ENCODE assay signal across 8 cellular contexts in the genomic region with DNA sequence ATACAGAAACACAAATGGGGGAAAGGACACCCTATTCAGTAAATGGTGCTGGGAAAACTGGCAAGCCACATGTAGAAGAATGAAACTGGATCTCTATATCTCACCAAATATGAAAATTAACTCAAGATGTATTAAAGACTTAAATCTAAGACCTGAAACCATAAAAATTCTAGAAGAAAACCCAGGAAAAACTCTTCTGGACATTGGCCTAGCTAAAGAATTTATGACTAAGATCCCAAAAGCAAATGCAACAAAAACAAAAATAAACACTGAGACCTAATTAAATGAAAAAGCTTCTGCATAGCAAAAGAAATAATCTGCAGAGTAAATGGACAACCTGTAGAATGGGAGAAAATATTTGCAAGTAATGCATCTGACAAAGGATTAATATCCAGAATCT. TPM values are rescaled to one million over a fixed set of nuclear protein-coding genes. Genes with fewer than 3 reads are reported as not detected.
A peak's percentile ranks its signal among the peaks of the same experiment; 100 is the strongest.
DNase-seq lines count a peak whose midpoint lies in the region; ATAC-seq and TF ChIP-seq lines count a peak whose summit lies in the region.
"Not testable (repeated sequence)": the region's sequence is repeated elsewhere in the genome, so short reads cannot be mapped to it uniquely, and the experiment has no call there.
"Had no signal": no experiment of that assay in that cellular context is flagged by ENCODE, and none has a peak within 500 bp of the region (broad histone marks: within the 10 kb centered on the region; RNA-seq: fewer than 3 reads in every experiment).

No MANE protein-coding gene starts in this region.

- not testable (repeated sequence) for H3K4me3 Mint-ChIP-seq in CD4-positive, alpha-beta T cell; T-cell
- peak overlapping the region in 3 of 10 donors; percentile 27 to 80 (median 49) for H3K4me3 Mint-ChIP-seq in naive thymus-derived CD4-positive, alpha-beta T cell

- not testable (repeated sequence) for H3K27me3 ChIP-seq in CD4-positive, alpha-beta T cell (ENCODE audit: control insufficient read depth, insufficient read depth, low read length); adipocyte (replicated peaks; ENCODE audit: control insufficient read depth, insufficient read depth, low read length); naive thymus-derived CD4-positive, alpha-beta T cell (ENCODE audit: control insufficient read depth in 2 of 2, insufficient read depth in 2 of 2, low read length in 2 of 2)

- H3K4me1 Mint-ChIP-seq in CD4-positive, alpha-beta T cell (ENCODE audit: low read depth) = peaks cover 69% of the 10 kb centered on the region
- H3K4me1 Mint-ChIP-seq in T-cell = peaks cover 56 to 65% (median 62%) of the 10 kb centered on the region in 3 donors
- peaks cover 45 to 71% (median 59%) of the 10 kb centered on the region in 7 donors for H3K4me1 Mint-ChIP-seq in naive thymus-derived CD4-positive, alpha-beta T cell

- TF ChIP-seq CTCF in CD4-positive, alpha-beta T cell (IDR thresholded peaks at IDR 0.05) = not testable (repeated sequence)

- not testable (repeated sequence) for H3K4me1 ChIP-seq in adipocyte (ENCODE audit: control insufficient read depth, insufficient read depth, low read length)
- H3K4me1 ChIP-seq in naive thymus-derived CD4-positive, alpha-beta T cell (ENCODE audit: control insufficient read depth in 2 of 2, insufficient read depth in 2 of 2, low read length in 2 of 2) = peaks cover 30 to 34% of the 10 kb centered on the region in 2 donors

- CTCF ChIA-PET in CD4-positive, alpha-beta T cell (lab: Charles Lee); naive thymus-derived CD4-positive, alpha-beta T cell (lab: Charles Lee): not testable (repeated sequence)
- CTCF ChIA-PET in T-cell (lab: Charles Lee) = interaction anchor here in 1 of 2 donors (1.6 to 2.1 kb wide), 2 partner anchors 22 to 33 kb away, joined by 4 to 5 read pairs; no protein-coding TSS in a partner anchor

- not testable (repeated sequence) for H3K36me3 ChIP-seq in KOPT-K1 (ENCODE audit: insufficient read depth, low read length); adipocyte (ENCODE audit: control insufficient read depth, insufficient read depth, low read length, severe bottlenecking); naive thymus-derived CD4-positive, alpha-beta T cell (ENCODE audit: control insufficient read depth in 2 of 3, insufficient read depth in 3 of 3, low read length in 3 of 3)

- not testable (repeated sequence) for DNase-seq in CD4-positive, alpha-beta T cell; T-cell; naive thymus-derived CD4-positive, alpha-beta T cell
- DNase-seq in EL = peak; percentile 49
- DNase-seq in adipocyte (ENCODE audit: low read depth) = peak; percentile 48
- peak; percentile 65 for DNase-seq in fibroblast of gingiva (ENCODE audit: low read depth)

- not testable (repeated sequence) for H3K36me3 Mint-ChIP-seq in CD4-positive, alpha-beta T cell (ENCODE audit: low read depth); T-cell
- peaks cover 0 to 24% (median 0%) of the 10 kb centered on the region in 5 donors for H3K36me3 Mint-ChIP-seq in naive thymus-derived CD4-positive, alpha-beta T cell

- not testable (repeated sequence) for H3K27me3 Mint-ChIP-seq in CD4-positive, alpha-beta T cell; T-cell; naive thymus-derived CD4-positive, alpha-beta T cell

- not testable (repeated sequence) for H3K9ac ChIP-seq in adipocyte (ENCODE audit: low read length)

- H3K4me3 ChIP-seq in adipocyte (ENCODE audit: low read length); naive thymus-derived CD4-positive, alpha-beta T cell (ENCODE audit: low read length): not testable (repeated sequence)

- H3K9me3 ChIP-seq in CD4-positive, alpha-beta T cell (ENCODE audit: control insufficient read depth, low read length); KOPT-K1 (ENCODE audit: insufficient read depth, low read length, poor library complexity, severe bottlenecking); adipocyte (ENCODE audit: control insufficient read depth, low read length); naive thymus-derived CD4-positive, alpha-beta T cell (ENCODE audit: control insufficient read depth in 2 of 3, low read length in 3 of 3): not testable (repeated sequence)

- H3K9me3 Mint-ChIP-seq in CD4-positive, alpha-beta T cell; T-cell: not testable (repeated sequence)
- H3K9me3 Mint-ChIP-seq in naive thymus-derived CD4-positive, alpha-beta T cell = peaks cover 0 to 15% (median 2%) of the 10 kb centered on the region in 11 donors

- POLR2A ChIA-PET in CD4-positive, alpha-beta T cell (lab: Charles Lee) = interaction anchor here (1.0 to 5.3 kb wide), 2 partner anchors 10 to 23 kb away, joined by 3 to 103 read pairs; partner anchors contain the start of gene PTGER4
- POLR2A ChIA-PET in T-cell (lab: Charles Lee) = interaction anchor here in 1 of 2 donors (0.7 kb wide), 1 partner anchor 13 kb away, joined by 4 read pairs; no protein-coding TSS in a partner anchor
- POLR2A ChIA-PET in naive thymus-derived CD4-positive, alpha-beta T cell (lab: Charles Lee) = interaction anchor here (1.2 to 4.6 kb wide), 2 partner anchors 15 to 20 kb away, joined by 3 to 23 read pairs; no protein-coding TSS in a partner anchor

- not testable (repeated sequence) for H3K27ac ChIP-seq in CD4-positive, alpha-beta T cell (ENCODE audit: low read depth, low read length); naive thymus-derived CD4-positive, alpha-beta T cell (ENCODE audit: low read depth, low read length)
- H3K27ac ChIP-seq in KOPT-K1 (ENCODE audit: low read depth, low read length, poor library complexity, severe bottlenecking) = peak overlapping the region; percentile 94

- intact Hi-C loops in CD4-positive, alpha-beta T cell (cut with DNase I, micrococcal nuclease) = loop anchor here in 1 of 2 experiments (2.0 kb wide), 1 partner anchor 15 kb away; no protein-coding TSS in a partner anchor
- intact Hi-C loops in naive thymus-derived CD4-positive, alpha-beta T cell (cut with micrococcal nuclease) = loop anchor here in 1 of 2 donors (10.0 kb wide), 1 partner anchor 1481 kb away; no protein-coding TSS in a partner anchor

- peak overlapping the region; percentile 82 for H3K27ac Mint-ChIP-seq in CD4-positive, alpha-beta T cell
- H3K27ac Mint-ChIP-seq in T-cell = peak overlapping the region; percentile 68 to 87
- peak overlapping the region in 5 of 9 donors; percentile 28 to 96 (median 90) for H3K27ac Mint-ChIP-seq in naive thymus-derived CD4-positive, alpha-beta T cell

- ATAC-seq in CD4-positive, alpha-beta T cell (ENCODE audit: poor library complexity); T-cell (replicated peaks in 1 of 4); naive thymus-derived CD4-positive, alpha-beta T cell: not testable (repeated sequence)

RNA-seq across cellular contexts. Expression of gene PTGER4, which starts 23.6 kb away (rescaled TPM):
- 100 to 1,000 TPM; 352 to 356 TPM for total RNA-seq in CD4-positive, alpha-beta T cell
- total RNA-seq in T-cell = 100 to 1,000 TPM in 2 of 5 donors, 10 to 100 TPM in 3; 51.3 to 421 (median 57.3) TPM
- total RNA-seq in naive thymus-derived CD4-positive, alpha-beta T cell = 100 to 1,000 TPM in 2 of 5 experiments, 10 to 100 TPM in 3; 39.6 to 422 (median 76.3) TPM
- polyA plus RNA-seq in naive thymus-derived CD4-positive, alpha-beta T cell = 10 to 100 TPM; 38.5 to 56.0 TPM
- polyA plus RNA-seq: K562 had no signal
